8 cellular contexts compared by ENCODE assay signal in the genomic region with DNA sequence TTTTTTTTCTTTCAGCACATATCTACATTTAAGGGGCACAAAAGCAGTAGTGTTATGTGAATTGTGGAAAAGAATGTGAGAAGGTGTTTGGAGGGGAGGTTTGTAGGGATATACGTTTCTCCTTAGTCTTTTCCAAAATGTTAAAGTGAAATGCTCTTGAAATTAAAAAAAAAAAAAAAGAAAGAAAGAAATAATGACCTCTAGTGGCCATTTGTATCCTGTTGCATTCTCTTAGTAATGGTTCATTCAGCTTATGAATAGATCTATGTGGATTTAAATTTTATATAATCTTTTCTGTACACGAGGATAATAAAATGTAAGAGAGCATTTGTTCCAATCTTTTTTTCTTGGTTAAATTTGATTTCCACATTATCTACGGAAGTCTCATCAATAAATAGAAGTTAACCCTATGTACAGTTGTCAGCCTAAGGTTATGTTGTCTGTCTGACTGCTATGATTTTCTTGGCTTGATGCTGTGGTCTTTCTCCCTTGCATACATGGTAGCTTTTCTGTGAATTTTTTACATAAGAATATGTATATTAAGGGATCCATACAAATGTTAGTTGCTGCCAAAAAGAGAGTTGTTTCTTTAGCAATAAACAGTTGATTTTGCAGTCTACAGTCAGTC. TPM values are rescaled to one million over a fixed set of nuclear protein-coding genes. Genes with fewer than 3 reads are reported as not detected.
A peak's percentile ranks its signal among the peaks of the same experiment; 100 is the strongest.
DNase-seq lines count a peak whose midpoint lies in the region; ATAC-seq and TF ChIP-seq lines count a peak whose summit lies in the region.

No MANE protein-coding gene starts in this region.

- H3F3A ChIP-seq in GM23338 (replicated peaks; ENCODE audit: low read depth) (no peaks in the 10 kb centered on the region), SK-N-SH (replicated peaks; ENCODE audit: insufficient read depth) (no peaks in the 10 kb centered on the region)

- ATAC-seq in GM23338, result peak; percentile 45; the same call in 2 of the 3 replicates
- no peak for ATAC-seq in gastroesophageal sphincter
- ATAC-seq in GM18873 (IDR thresholded peaks at IDR 0.05; ENCODE audit: low FRiP score, unreplicated experiment), result no peak
- ATAC-seq in GM18520 (IDR thresholded peaks at IDR 0.05; ENCODE audit: unreplicated experiment), result no peak

- TF ChIP-seq CTCF in A673 (conservative IDR thresholded peaks at IDR 0.05; ENCODE audit: low read depth, low read length) (peak; percentile 75), GM23338 (conservative IDR thresholded peaks at IDR 0.05; ENCODE audit: low read depth in 2 of 2) (peak in 1 of 2 experiments; percentile 88; a peak in 3 of 4 replicates), SK-N-SH (IDR thresholded peaks at IDR 0.05) (peak; percentile 86), gastroesophageal sphincter (IDR thresholded peaks at IDR 0.05) (peak in 3 of 4 experiments; percentile 22 to 60 (median 42)), thyroid gland (IDR thresholded peaks at IDR 0.05) (peak in 4 of 6 experiments; percentile 31 to 63 (median 60))

- H3K9me3 Mint-ChIP-seq in GM23338, result no peaks in the 10 kb centered on the region

- no peaks in the 10 kb centered on the region for H4K20me1 ChIP-seq in GM23338 (replicated peaks; ENCODE audit: insufficient read depth)
- no peaks in the 10 kb centered on the region for H4K20me1 ChIP-seq in SK-N-SH (ENCODE audit: insufficient read depth)

- no peak overlapping the region for H3K27ac Mint-ChIP-seq in GM23338

- peaks cover 12% of the 10 kb centered on the region for H3K4me1 Mint-ChIP-seq in GM23338

- peaks cover under 1% of the 10 kb centered on the region; the same call in 1 of the 3 replicates for H3K36me3 Mint-ChIP-seq in GM23338 (ENCODE audit: low read depth)

- no peaks in the 10 kb centered on the region for H3K79me2 ChIP-seq in GM23338 (replicated peaks; ENCODE audit: insufficient read depth)
- H3K79me2 ChIP-seq in SK-N-SH (ENCODE audit: insufficient read depth), result no peaks in the 10 kb centered on the region

- TF ChIP-seq POLR2A in gastroesophageal sphincter (IDR thresholded peaks at IDR 0.05), result no peak
- no peak for TF ChIP-seq POLR2A in thyroid gland (IDR thresholded peaks at IDR 0.05)

- H3K27me3 Mint-ChIP-seq in GM23338 (ENCODE audit: insufficient read depth, low read depth, poor library complexity), result no peaks in the 10 kb centered on the region

- CTCF ChIA-PET in A673 (lab: Charles Lee), result interaction anchor here (0.6 to 1.0 kb wide), 9 partner anchors 27 to 1723 kb away, joined by 3 to 13 read pairs (median 3); a partner anchor contains a TSS
- CTCF ChIA-PET in SK-N-SH (lab: Yijun Ruan, JAX), result interaction anchor here (0.6 to 3.6 kb wide), 18 partner anchors 9 to 916 kb away, joined by 3 to 16 read pairs (median 3); no protein-coding TSS in a partner anchor

- DNase-seq in A673 (ENCODE audit: low spot score) (peak; percentile 42), GM23338 (ENCODE audit: low spot score) (peak; percentile 51), SK-N-SH (peak; percentile 7), thyroid gland (no peak)
- DNase-seq in stimulated activated CD8-positive, alpha-beta memory T cell treated with anti-CD3 and anti-CD28 coated beads, Interleukin-4, amount 100 ng/mL, for 48 hours, result no peak

- H3K36me3 ChIP-seq in A673 (ENCODE audit: insufficient read depth, low read length, poor library complexity, severe bottlenecking) (no peaks in the 10 kb centered on the region), GM23338 (ENCODE audit: insufficient read depth) (no peaks in the 10 kb centered on the region), SK-N-SH (replicated peaks in 1 of 2; ENCODE audit: control insufficient read depth in 1 of 2, insufficient read depth in 2 of 2, low read length in 1 of 2) (no peaks in the 10 kb centered on the region), gastroesophageal sphincter (no peaks in the 10 kb centered on the region), thyroid gland (no peaks in the 10 kb centered on the region)

- peaks cover 14% of the 10 kb centered on the region for H3K4me1 ChIP-seq in A673 (ENCODE audit: insufficient read depth, low read length, poor library complexity, severe bottlenecking)
- H3K4me1 ChIP-seq in GM23338 (ENCODE audit: insufficient read depth), result no peaks in the 10 kb centered on the region; the same call in 1 of the 2 replicates
- H3K4me1 ChIP-seq in SK-N-SH (ENCODE audit: control insufficient read depth in 1 of 2, insufficient read depth in 2 of 2, low read depth in 1 of 2, low read length in 1 of 2), result no peaks in the 10 kb centered on the region
- H3K4me1 ChIP-seq in gastroesophageal sphincter, result no peaks in the 10 kb centered on the region
- H3K4me1 ChIP-seq in thyroid gland, result no peaks in the 10 kb centered on the region

- BruUV-seq in A673 (replicated peaks; lab: Mats Ljungman, UMichigan), result no TSS peak

- no peaks in the 10 kb centered on the region for H3K27me3 ChIP-seq in A673 (replicated peaks; ENCODE audit: insufficient read depth, low read depth, low read length, poor library complexity)
- no peaks in the 10 kb centered on the region for H3K27me3 ChIP-seq in GM23338 (ENCODE audit: insufficient read depth)
- H3K27me3 ChIP-seq in SK-N-SH (ENCODE audit: insufficient read depth), result peaks cover 6% of the 10 kb centered on the region; the same call in 1 of the 2 replicates
- H3K27me3 ChIP-seq in gastroesophageal sphincter, result no peaks in the 10 kb centered on the region
- no peaks in the 10 kb centered on the region for H3K27me3 ChIP-seq in thyroid gland

- H2AFZ ChIP-seq in GM23338, result no peak overlapping the region
- no peak overlapping the region; the same call in 1 of the 2 replicates for H2AFZ ChIP-seq in SK-N-SH (ENCODE audit: low read depth)

- H3K9ac ChIP-seq in SK-N-SH, result no peak overlapping the region

- H3K4me2 ChIP-seq in GM23338 (no peak overlapping the region), SK-N-SH (no peak overlapping the region)

- H3K27ac ChIP-seq in A673 (ENCODE audit: low read depth, low read length, poor library complexity, severe bottlenecking), result no peak overlapping the region
- no peak overlapping the region for H3K27ac ChIP-seq in GM23338 (ENCODE audit: low read depth)
- no peak overlapping the region for H3K27ac ChIP-seq in SK-N-SH (ENCODE audit: low read depth in 2 of 2, low read length in 1 of 2)
- H3K27ac ChIP-seq in gastroesophageal sphincter, result no peak overlapping the region
- no peak overlapping the region for H3K27ac ChIP-seq in thyroid gland

- H3K9me2 ChIP-seq in GM23338 (ENCODE audit: insufficient read depth) (peaks cover 3% of the 10 kb centered on the region), SK-N-SH (no peaks in the 10 kb centered on the region)

- H3K4me3 ChIP-seq in A673 (ENCODE audit: low read depth, low read length, poor library complexity, severe bottlenecking), result no peak overlapping the region
- no peak overlapping the region for H3K4me3 ChIP-seq in GM23338
- peak overlapping the region in 1 of 2 experiments; percentile 21; a peak in 1 of 4 replicates for H3K4me3 ChIP-seq in SK-N-SH (ENCODE audit: low read depth in 2 of 2, low read length in 1 of 2)
- H3K4me3 ChIP-seq in gastroesophageal sphincter, result no peak overlapping the region
- H3K4me3 ChIP-seq in thyroid gland (replicated peaks in 1 of 3), result no peak overlapping the region

- TF ChIP-seq EP300 in SK-N-SH (IDR thresholded peaks at IDR 0.05; ENCODE audit: borderline replicate concordance in 1 of 2, low read depth in 1 of 2, low read length in 1 of 2), result no peak
- no peak for TF ChIP-seq EP300 in gastroesophageal sphincter (IDR thresholded peaks at IDR 0.05)

- no peak overlapping the region for H3K4me3 Mint-ChIP-seq in GM23338

- 2% methylated on average over 3 of the region's 3 CpGs for WGBS in SK-N-SH (ENCODE audit: low lambda C conversion rate)
- WGBS in gastroesophageal sphincter (ENCODE audit: low coverage in 1 of 2), 2 donors, result 9 to 23% methylated on average over 3 of the region's 3 CpGs
- 15 to 22% methylated on average over 3 of the region's 3 CpGs for WGBS in thyroid gland, 2 donors

- TF ChIP-seq RAD21 in SK-N-SH (IDR thresholded peaks at IDR 0.05; ENCODE audit: low read length), result peak; percentile 25

- H3K9me3 ChIP-seq in A673 (ENCODE audit: low read depth, low read length, poor library complexity, severe bottlenecking) (no peaks in the 10 kb centered on the region), SK-N-SH (no peaks in the 10 kb centered on the region), gastroesophageal sphincter (no peaks in the 10 kb centered on the region), thyroid gland (no peaks in the 10 kb centered on the region)

- intact Hi-C loops in A673 (cut with micrococcal nuclease; ENCODE audit: unreplicated experiment) (no loop called here), thyroid gland (cut with DNase I) (no loop called here)

- POLR2A ChIA-PET in A673 (lab: Charles Lee; ENCODE audit: low non-redundant PET) (no interaction called here), SK-N-SH (lab: Yijun Ruan, JAX) (interaction anchor here (0.6 kb wide), 1 partner anchor 121 kb away, joined by 5 read pairs; no protein-coding TSS in a partner anchor)

RNA-seq across cellular contexts. Expression of a gene that starts 1.7 kb away (rescaled TPM):
- not detected in 2 replicates for total RNA-seq in A673 (2021)
- total RNA-seq in GM23338 (2014; rRNA removed; shearing (Covaris generic)), result not detected in 2 replicates
- polyA plus RNA-seq in GM23338 (2016; fragmentation: Nextera tagmentation; extraction: Ambion mirVana), result 0.38 and 0.68 TPM in 2 replicates
- not detected in 2 replicates for polyA plus RNA-seq in SK-N-SH (2012; rRNA removed)
- not detected in 2 replicates for polyA plus RNA-seq in SK-N-SH (2012; cell fraction: cytosol; rRNA removed)
- not detected in 2 replicates for polyA plus RNA-seq in SK-N-SH (2012; cell fraction: nucleus; rRNA removed)
- total RNA-seq in gastroesophageal sphincter, result 1 to 10 TPM in 2 of 4 donors, under 1 TPM in 1, not detected in 1; 0.58 to 2.5 (median 1.6) TPM
- total RNA-seq in thyroid gland, result 1 to 10 TPM in 2 of 4 donors, under 1 TPM in 2; 0.63 to 1.8 (median 0.89) TPM

RNA-seq across cellular contexts. Expression of a gene that starts 11.1 kb away (rescaled TPM):
- not detected in 2 replicates for total RNA-seq in A673 (2021)
- total RNA-seq in GM23338 (2014; rRNA removed; shearing (Covaris generic)), result not detected in 2 replicates
- 0.21 TPM in 1 of 2 replicates, not detected in the other for polyA plus RNA-seq in GM23338 (2016; fragmentation: Nextera tagmentation; extraction: Ambion mirVana)
- polyA plus RNA-seq in SK-N-SH (2012; rRNA removed), result 2.3 and 2.4 TPM in 2 replicates
- polyA plus RNA-seq in SK-N-SH (2012; cell fraction: cytosol; rRNA removed), result 2.5 and 3.1 TPM in 2 replicates
- polyA plus RNA-seq in SK-N-SH (2012; cell fraction: nucleus; rRNA removed), result 0.88 and 1.9 TPM in 2 replicates
- 1 to 10 TPM in 1 of 4 donors, not detected in 3; 3.5 TPM for total RNA-seq in gastroesophageal sphincter
- total RNA-seq in thyroid gland, result not detected

RNA-seq across cellular contexts. Expression of a gene that starts 49.3 kb away (rescaled TPM):
- total RNA-seq in A673 (2021) (not detected in 2 replicates), gastroesophageal sphincter (10 to 100 TPM in 3 of 4 donors, 1 to 10 TPM in 1; 1.8 to 90.5 (median 16.2) TPM), thyroid gland (1 to 10 TPM; 1.8 to 9.5 (median 2.5) TPM)
- total RNA-seq in GM23338 (2014; rRNA removed; shearing (Covaris generic)), result not detected in 2 replicates
- polyA plus RNA-seq in GM23338 (2016; fragmentation: Nextera tagmentation; extraction: Ambion mirVana) (0.95 and 1.2 TPM in 2 replicates), SK-N-SH (2012; rRNA removed) (not detected in 2 replicates)
- polyA plus RNA-seq in SK-N-SH (2012; cell fraction: cytosol; rRNA removed), result not detected in 2 replicates
- not detected in 2 replicates for polyA plus RNA-seq in SK-N-SH (2012; cell fraction: nucleus; rRNA removed)

RNA-seq across cellular contexts. Expression of a gene that starts 56.9 kb away (rescaled TPM):
- total RNA-seq in A673 (2021) (not detected in 2 replicates), gastroesophageal sphincter (1 to 10 TPM in 2 of 4 donors, under 1 TPM in 2; 0.31 to 7.8 (median 3.7) TPM), thyroid gland (1 to 10 TPM in 2 of 4 donors, under 1 TPM in 2; 0.49 to 1.8 (median 1.1) TPM)
- total RNA-seq in GM23338 (2014; rRNA removed; shearing (Covaris generic)), result not detected in 2 replicates
- polyA plus RNA-seq in GM23338 (2016; fragmentation: Nextera tagmentation; extraction: Ambion mirVana) (0.40 and 1.1 TPM in 2 replicates), SK-N-SH (2012; rRNA removed) (not detected in 2 replicates)
- polyA plus RNA-seq in SK-N-SH (2012; cell fraction: cytosol; rRNA removed), result not detected in 2 replicates
- polyA plus RNA-seq in SK-N-SH (2012; cell fraction: nucleus; rRNA removed), result not detected in 2 replicates

Comparison
In these comparisons a context has a peak if more than half of its experiments do, and no peak if none do; other contexts are left out.
1. DNase-seq: peak in A673 (single experiment), GM23338 (single experiment) and SK-N-SH (single experiment); none in thyroid gland (0 of 2) and stimulated activated CD8-positive, alpha-beta memory T cell treated with anti-CD3 and anti-CD28 coated beads, Interleukin-4, amount 100 ng/mL, for 48 hours (single experiment).